ENCODE assay signal across 1 cellular context in genomic region chr14:24058260-24058950, GRCh38.
A peak's percentile ranks its signal among the peaks of the same experiment; 100 is the strongest.
TF ChIP-seq lines count a peak whose summit lies in the region.

No MANE protein-coding gene starts in this region.

TF ChIP-seq in HepG2, 621 proteins besides CTCF, POLR2A, EP300 and RAD21 (continued from another document and continues in another):
- TF ChIP-seq TRAFD1 (CRISPR knock-in tag; IDR thresholded peaks at IDR 0.05; ENCODE audit: borderline replicate concordance) (peak; percentile 46; the same call in 1 of the 2 replicates), STAG1 (CRISPR knock-in tag; IDR thresholded peaks at IDR 0.05) (peak; percentile 100), JARID2 (CRISPR knock-in tag; IDR thresholded peaks at IDR 0.05; ENCODE audit: insufficient replicate concordance) (peak; percentile 54), EZH2 (conservative IDR thresholded peaks at IDR 0.05; ENCODE audit: low read depth, low read length) (no peak), FOXK1 (CRISPR knock-in tag; IDR thresholded peaks at IDR 0.05; ENCODE audit: borderline replicate concordance, low read depth) (peak; percentile 38; the same call in 1 of the 2 replicates), LBX2 (CRISPR knock-in tag; IDR thresholded peaks at IDR 0.05; ENCODE audit: borderline replicate concordance) (no peak), ZNF138 (CRISPR knock-in tag; IDR thresholded peaks at IDR 0.05; ENCODE audit: low read depth) (no peak), ZSCAN30 (CRISPR knock-in tag; IDR thresholded peaks at IDR 0.05) (no peak), CBX5 (CRISPR knock-in tag; IDR thresholded peaks at IDR 0.05; ENCODE audit: borderline replicate concordance) (no peak), KLF6 (CRISPR knock-in tag; IDR thresholded peaks at IDR 0.05) (0 out of 2 replicates have a peak, but pooled peaks have one; percentile 50), RBFOX2 (IDR thresholded peaks at IDR 0.05; ENCODE audit: low read depth, low read length) (no peak), ZKSCAN8 (CRISPR knock-in tag; IDR thresholded peaks at IDR 0.05; ENCODE audit: borderline replicate concordance) (peak; percentile 88), ZNF780A (CRISPR knock-in tag; IDR thresholded peaks at IDR 0.05) (no peak), GATA4 (IDR thresholded peaks at IDR 0.05; ENCODE audit: borderline replicate concordance, low read depth) (no peak), REL (CRISPR knock-in tag; conservative IDR thresholded peaks at IDR 0.05) (no peak), DNMT3B (CRISPR knock-in tag; conservative IDR thresholded peaks at IDR 0.05) (no peak), CREB1 (IDR thresholded peaks at IDR 0.05) (no peak), CREB1 (CRISPR knock-in tag; IDR thresholded peaks at IDR 0.05) (no peak), ZBTB7A (CRISPR knock-in tag; IDR thresholded peaks at IDR 0.05) (no peak), ZNF264 (CRISPR knock-in tag; IDR thresholded peaks at IDR 0.05) (no peak), FOXK2 (IDR thresholded peaks at IDR 0.05) (no peak), ZNF513 (CRISPR knock-in tag; conservative IDR thresholded peaks at IDR 0.05) (no peak), ZEB1 (IDR thresholded peaks at IDR 0.05; ENCODE audit: insufficient replicate concordance, low read depth) (no peak), ZNF598 (CRISPR knock-in tag; IDR thresholded peaks at IDR 0.05; ENCODE audit: borderline replicate concordance) (no peak), TIGD3 (CRISPR knock-in tag; IDR thresholded peaks at IDR 0.05; ENCODE audit: borderline replicate concordance) (no peak), ZNF772 (CRISPR knock-in tag; IDR thresholded peaks at IDR 0.05) (0 out of 2 replicates have a peak, but pooled peaks have one; percentile 7), HMGA1 (CRISPR knock-in tag; conservative IDR thresholded peaks at IDR 0.05) (no peak), FOSL1 (CRISPR knock-in tag; IDR thresholded peaks at IDR 0.05; ENCODE audit: borderline replicate concordance) (no peak), CEBPB (IDR thresholded peaks at IDR 0.05; ENCODE audit: borderline replicate concordance, low read depth, low read length) (no peak), HINFP (CRISPR knock-in tag; IDR thresholded peaks at IDR 0.05; ENCODE audit: low read depth) (no peak; the same call in 1 of the 2 replicates), FLYWCH1 (CRISPR knock-in tag; IDR thresholded peaks at IDR 0.05) (no peak), TAF1 (CRISPR knock-in tag; IDR thresholded peaks at IDR 0.05) (no peak), SKIL (CRISPR knock-in tag; IDR thresholded peaks at IDR 0.05; ENCODE audit: borderline replicate concordance) (no peak), GABPA (IDR thresholded peaks at IDR 0.05; ENCODE audit: low read depth, low read length) (no peak), GABPA (CRISPR knock-in tag; IDR thresholded peaks at IDR 0.05; ENCODE audit: low read depth) (0 out of 2 replicates have a peak, but pooled peaks have one; percentile 26), KDM5A (IDR thresholded peaks at IDR 0.05; ENCODE audit: borderline replicate concordance, low read length) (no peak), AHDC1 (CRISPR knock-in tag; IDR thresholded peaks at IDR 0.05; ENCODE audit: borderline replicate concordance) (no peak), ATF3 (CRISPR knock-in tag; IDR thresholded peaks at IDR 0.05) (no peak), PBX3 (CRISPR knock-in tag; IDR thresholded peaks at IDR 0.05; ENCODE audit: borderline replicate concordance) (no peak), CHD4 (IDR thresholded peaks at IDR 0.05; ENCODE audit: borderline replicate concordance, low read length) (no peak), ZNF329 (CRISPR knock-in tag; IDR thresholded peaks at IDR 0.05; ENCODE audit: low read depth) (no peak), PCBP2 (optimal IDR thresholded peaks at IDR 0.05; ENCODE audit: low read depth, low read length, poor library complexity, severe bottlenecking) (no peak), ZNF333 (CRISPR knock-in tag; IDR thresholded peaks at IDR 0.05; ENCODE audit: borderline replicate concordance) (no peak), MTF2 (CRISPR knock-in tag; IDR thresholded peaks at IDR 0.05; ENCODE audit: borderline replicate concordance) (0 out of 2 replicates have a peak, but pooled peaks have one; percentile 57), NBN (conservative IDR thresholded peaks at IDR 0.05) (no peak), NFIB (CRISPR knock-in tag; IDR thresholded peaks at IDR 0.05; ENCODE audit: borderline replicate concordance) (no peak), ZNF883 (CRISPR knock-in tag; IDR thresholded peaks at IDR 0.05; ENCODE audit: not compliant biosample characterization) (no peak), IRF2 (CRISPR knock-in tag; IDR thresholded peaks at IDR 0.05) (peak; percentile 88), ZFP36L1 (CRISPR knock-in tag; IDR thresholded peaks at IDR 0.05) (no peak), BATF2 (CRISPR knock-in tag; IDR thresholded peaks at IDR 0.05) (no peak), MED13 (CRISPR knock-in tag; IDR thresholded peaks at IDR 0.05) (no peak), CHD2 (IDR thresholded peaks at IDR 0.05; ENCODE audit: low read depth, low read length) (no peak), ZBTB3 (CRISPR knock-in tag; IDR thresholded peaks at IDR 0.05; ENCODE audit: borderline replicate concordance, low read depth) (no peak), POLR2AphosphoS2 (IDR thresholded peaks at IDR 0.05; ENCODE audit: low read depth, low read length) (no peak)
